ENCODE assay signal across 8 cellular contexts in genomic region chr11:79052539-79052938, GRCh38.
DNase-seq lines count a peak whose midpoint lies in the region; ATAC-seq, FAIRE-seq and TF ChIP-seq lines count a peak whose summit lies in the region.
"Had no signal": no experiment of that assay in that cellular context is flagged by ENCODE, and none has a peak within 500 bp of the region (broad histone marks: within the 10 kb centered on the region; RNA-seq: fewer than 3 reads in every experiment).

No MANE protein-coding gene starts in this region.

- H3K36me3 Mint-ChIP-seq in neural crest cell (ENCODE audit: low read depth): no peaks in the 10 kb centered on the region
- H3K36me3 Mint-ChIP-seq in activated CD4-positive, alpha-beta memory T cell treated with anti-CD3 and anti-CD28 coated beads, Interleukin-2, amount 10 ng/mL, durations not matched to agents 7 days and 5 days (ENCODE audit: low read depth): no peaks in the 10 kb centered on the region

- no peak overlapping the region for H3K4me3 Mint-ChIP-seq in neural crest cell
- H3K4me3 Mint-ChIP-seq in activated CD4-positive, alpha-beta memory T cell treated with anti-CD3 and anti-CD28 coated beads, Interleukin-2, amount 10 ng/mL, durations not matched to agents 7 days and 5 days: no peak overlapping the region

- TF ChIP-seq CTCF in LNCaP clone FGC (IDR thresholded peaks at IDR 0.05; ENCODE audit: control insufficient read depth, extremely low read depth, insufficient read depth): peak; percentile 48
- TF ChIP-seq CTCF in bronchial epithelial cell (IDR thresholded peaks at IDR 0.05; ENCODE audit: insufficient read depth, low read length, severe bottlenecking): peak; percentile 35
- TF ChIP-seq CTCF in neural crest cell (conservative IDR thresholded peaks at IDR 0.05): peak; percentile 33

- FAIRE-seq in bronchial epithelial cell (lab: Jason Lieb, UNC): no peak
- FAIRE-seq: GM18507 had no signal

- no peak overlapping the region for H3K27ac Mint-ChIP-seq in neural crest cell (ENCODE audit: unreplicated experiment)
- no peak overlapping the region for H3K27ac Mint-ChIP-seq in activated CD4-positive, alpha-beta memory T cell treated with anti-CD3 and anti-CD28 coated beads, Interleukin-2, amount 10 ng/mL, durations not matched to agents 7 days and 5 days

- CTCF ChIA-PET in activated CD4-positive, alpha-beta memory T cell treated with anti-CD3 and anti-CD28 coated beads, Interleukin-2, amount 10 ng/mL, durations not matched to agents 7 days and 5 days (lab: Charles Lee): interaction anchor here (1.0 kb wide), 2 partner anchors 17 to 407 kb away, joined by 3 read pairs; no protein-coding TSS in a partner anchor

- H3K4me1 Mint-ChIP-seq in neural crest cell: peaks cover 8% of the 10 kb centered on the region
- no peaks in the 10 kb centered on the region for H3K4me1 Mint-ChIP-seq in activated CD4-positive, alpha-beta memory T cell treated with anti-CD3 and anti-CD28 coated beads, Interleukin-2, amount 10 ng/mL, durations not matched to agents 7 days and 5 days

- H3K27me3 Mint-ChIP-seq in neural crest cell (ENCODE audit: low read depth): no peaks in the 10 kb centered on the region
- H3K27me3 Mint-ChIP-seq in activated CD4-positive, alpha-beta memory T cell treated with anti-CD3 and anti-CD28 coated beads, Interleukin-2, amount 10 ng/mL, durations not matched to agents 7 days and 5 days: peaks cover 11% of the 10 kb centered on the region

- H3K36me3 ChIP-seq in bronchial epithelial cell (ENCODE audit: control insufficient read depth, insufficient read depth, low read length): no peaks in the 10 kb centered on the region

- DNase-seq in Daoy (ENCODE audit: low read depth) (peak; percentile 26), LNCaP clone FGC (ENCODE audit: low read depth) (no peak), bronchial epithelial cell (ENCODE audit: low read depth) (no peak), neural crest cell (ENCODE audit: low read depth, low spot score) (no peak), KBM-7 (no peak)
- DNase-seq in activated CD4-positive, alpha-beta memory T cell treated with anti-CD3 and anti-CD28 coated beads, Interleukin-2, amount 10 ng/mL, durations not matched to agents 7 days and 5 days: no peak

- no peaks in the 10 kb centered on the region for H3K9me3 Mint-ChIP-seq in neural crest cell
- H3K9me3 Mint-ChIP-seq in activated CD4-positive, alpha-beta memory T cell treated with anti-CD3 and anti-CD28 coated beads, Interleukin-2, amount 10 ng/mL, durations not matched to agents 7 days and 5 days: no peaks in the 10 kb centered on the region

- no peak for ATAC-seq in GM18868 (IDR thresholded peaks at IDR 0.05; ENCODE audit: unreplicated experiment)

- in situ Hi-C loops in KBM-7 (cut with MboI; ENCODE audit: low pct_unique_long_range_greater_than_20kb, low sequenced_read_pairs): no loop called here

- POLR2A ChIA-PET in activated CD4-positive, alpha-beta memory T cell treated with anti-CD3 and anti-CD28 coated beads, Interleukin-2, amount 10 ng/mL, durations not matched to agents 7 days and 5 days (lab: Charles Lee): no interaction called here

- H3K4me3 ChIP-seq in LNCaP clone FGC (ENCODE audit: low read depth, low read length) (no peak overlapping the region), bronchial epithelial cell (ENCODE audit: low read depth, low read length) (no peak overlapping the region)

- no peaks in the 10 kb centered on the region for H3K27me3 ChIP-seq in bronchial epithelial cell (ENCODE audit: control insufficient read depth, insufficient read depth, low read length)
